ENCODE assay signal across 1 cellular context in the genomic region with DNA sequence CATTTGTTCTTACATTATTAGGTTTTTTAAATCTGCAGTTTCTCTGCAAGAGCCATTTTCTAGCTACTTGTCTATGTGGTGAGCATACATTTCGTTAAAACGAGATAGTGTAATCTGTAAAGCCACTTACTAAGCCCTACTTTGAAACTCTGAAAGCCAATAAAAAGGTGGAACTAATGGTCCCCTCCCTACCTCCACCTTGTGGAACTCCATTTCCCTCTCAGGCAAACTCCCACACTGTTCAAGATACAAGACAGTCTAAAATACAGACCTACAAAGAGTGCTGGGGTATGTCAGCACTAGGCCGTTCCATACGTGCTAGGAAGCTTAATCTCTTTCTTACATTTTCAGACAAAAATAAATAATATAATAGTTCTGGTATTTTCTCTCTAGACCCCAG.
TF ChIP-seq lines count a peak whose summit lies in the region.

No MANE protein-coding gene starts in this region.

TF ChIP-seq in SK-N-SH treated with all-trans-retinoic acid at 6 μM for 48 hours, 23 proteins besides CTCF, POLR2A, EP300 and RAD21 (continued from another document):
- TF ChIP-seq, protein P1, sequence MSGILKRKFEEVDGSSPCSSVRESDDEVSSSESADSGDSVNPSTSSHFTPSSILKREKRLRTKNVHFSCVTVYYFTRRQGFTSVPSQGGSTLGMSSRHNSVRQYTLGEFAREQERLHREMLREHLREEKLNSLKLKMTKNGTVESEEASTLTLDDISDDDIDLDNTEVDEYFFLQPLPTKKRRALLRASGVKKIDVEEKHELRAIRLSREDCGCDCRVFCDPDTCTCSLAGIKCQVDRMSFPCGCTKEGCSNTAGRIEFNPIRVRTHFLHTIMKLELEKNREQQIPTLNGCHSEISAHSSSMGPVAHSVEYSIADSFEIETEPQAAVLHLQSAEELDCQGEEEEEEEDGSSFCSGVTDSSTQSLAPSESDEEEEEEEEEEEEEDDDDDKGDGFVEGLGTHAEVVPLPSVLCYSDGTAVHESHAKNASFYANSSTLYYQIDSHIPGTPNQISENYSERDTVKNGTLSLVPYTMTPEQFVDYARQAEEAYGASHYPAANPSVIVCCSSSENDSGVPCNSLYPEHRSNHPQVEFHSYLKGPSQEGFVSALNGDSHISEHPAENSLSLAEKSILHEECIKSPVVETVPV (CRISPR knock-in tag; IDR thresholded peaks at IDR 0.05) = no peak
- TF ChIP-seq, protein P2, sequence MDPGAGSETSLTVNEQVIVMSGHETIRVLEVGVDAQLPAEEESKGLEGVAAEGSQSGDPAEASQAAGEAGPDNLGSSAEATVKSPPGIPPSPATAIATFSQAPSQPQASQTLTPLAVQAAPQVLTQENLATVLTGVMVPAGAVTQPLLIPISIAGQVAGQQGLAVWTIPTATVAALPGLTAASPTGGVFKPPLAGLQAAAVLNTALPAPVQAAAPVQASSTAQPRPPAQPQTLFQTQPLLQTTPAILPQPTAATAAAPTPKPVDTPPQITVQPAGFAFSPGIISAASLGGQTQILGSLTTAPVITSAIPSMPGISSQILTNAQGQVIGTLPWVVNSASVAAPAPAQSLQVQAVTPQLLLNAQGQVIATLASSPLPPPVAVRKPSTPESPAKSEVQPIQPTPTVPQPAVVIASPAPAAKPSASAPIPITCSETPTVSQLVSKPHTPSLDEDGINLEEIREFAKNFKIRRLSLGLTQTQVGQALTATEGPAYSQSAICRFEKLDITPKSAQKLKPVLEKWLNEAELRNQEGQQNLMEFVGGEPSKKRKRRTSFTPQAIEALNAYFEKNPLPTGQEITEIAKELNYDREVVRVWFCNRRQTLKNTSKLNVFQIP (CRISPR knock-in tag; IDR thresholded peaks at IDR 0.05; ENCODE audit: borderline replicate concordance, low read depth) = no peak
- TF ChIP-seq ZFP30 (CRISPR knock-in tag; IDR thresholded peaks at IDR 0.05) (no peak), ZC3H10 (CRISPR knock-in tag; IDR thresholded peaks at IDR 0.05) (no peak), RARB (CRISPR knock-in tag; IDR thresholded peaks at IDR 0.05) (no peak), CSDC2 (CRISPR knock-in tag; IDR thresholded peaks at IDR 0.05) (no peak), SNAI2 (CRISPR knock-in tag; IDR thresholded peaks at IDR 0.05) (no peak)
